In the genomic region with DNA sequence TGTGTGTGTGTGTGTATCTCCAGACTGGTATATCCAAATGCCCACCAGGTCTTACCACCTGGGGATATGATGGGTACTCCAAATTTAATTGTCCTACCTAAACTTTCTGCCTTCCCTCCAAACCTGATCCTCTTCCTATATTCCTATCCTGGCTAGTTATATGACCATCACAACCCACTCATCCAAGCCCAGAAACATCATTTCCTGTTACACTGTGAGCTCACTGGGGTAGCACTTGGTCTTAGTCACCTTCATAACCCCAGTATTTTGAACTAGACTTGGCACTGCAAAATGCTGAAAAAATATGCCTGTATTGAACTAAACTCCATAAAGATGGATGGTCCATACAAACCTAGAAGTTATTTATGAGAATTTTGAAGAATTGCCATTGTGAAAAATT, we compare ENCODE assay signal across 25 cellular contexts.
"Had no signal": no experiment of that assay in that cellular context is flagged by ENCODE, and none has a peak within 500 bp of the region (broad histone marks: within the 10 kb centered on the region; RNA-seq: fewer than 3 reads in every experiment).

No MANE protein-coding gene starts in this region.

- H3K36me3 ChIP-seq: heart right ventricle, left lung, transverse colon had no signal

- H3K9me3 ChIP-seq: testis, transverse colon had no signal

- ATAC-seq: heart right ventricle; left lung; sciatic nerve; stimulated activated naive CD8-positive, alpha-beta T cell treated with anti-CD3 and anti-CD28 coated beads, Interleukin-15, Interleukin-2, amounts not matched to agents 100 U/mL and 50 U/mL, for 24 hours; T-helper 17 cell had no signal

- H3K27ac ChIP-seq: heart right ventricle, left lung, skin epidermis, testis, transverse colon had no signal

- H3K27me3 ChIP-seq: heart right ventricle, left lung, testis, transverse colon had no signal

- H3K4me1 ChIP-seq: left lung, testis, transverse colon had no signal

- DNase-seq: activated CD4-positive, alpha-beta memory T cell treated with anti-CD3 and anti-CD28 coated beads for 36 hours; activated CD4-positive, alpha-beta T cell treated with anti-CD3 and anti-CD28 coated beads, Interleukin-2, amount 10 ng/mL, durations not matched to agents 24 days and 14 days; activated CD4-positive, CD25-positive, alpha-beta regulatory T cell treated with anti-CD3 and anti-CD28 coated beads, Interleukin-2, amount 50 U/mL, for 72 hours; activated CD8-positive, alpha-beta memory T cell treated with anti-CD3 and anti-CD28 coated beads, Interleukin-2, amount 50 U/mL, for 4 hours; activated gamma-delta T cell treated with Interleukin-2 at 50 U/mL for 16 hours; activated naive CD4-positive, alpha-beta T cell treated with anti-CD3 and anti-CD28 coated beads, Interleukin-2, amount 50 U/mL, for 16 hours; activated T-cell treated with anti-CD3 and anti-CD28 coated beads, Interleukin-2, amount 50 U/mL, for 1 hour; amniotic stem cell; central memory CD4-positive, alpha-beta T cell; effector CD4-positive, alpha-beta T cell; foreskin melanocyte; heart right ventricle; kidney glomerular epithelial cell; left lung; retina; stimulated activated CD4-positive, alpha-beta T cell treated with anti-CD3 and anti-CD28 coated beads, Interleukin-12 subunit alpha, Interleukin-12 subunit beta, amount 100 ng/mL, for 4 hours; stimulated activated CD4-positive, alpha-beta T cell treated with anti-CD3 and anti-CD28 coated beads, Interleukin-4, amount 100 ng/mL, for 1 hour; stimulated activated naive CD8-positive, alpha-beta T cell treated with anti-CD3 and anti-CD28 coated beads, Interleukin-15, Interleukin-2, amounts not matched to agents 100 U/mL and 50 U/mL, for 24 hours; T-helper 17 cell; T1000; testis; transverse colon had no signal

- H3K4me3 ChIP-seq: heart right ventricle, left lung, lung, skin epidermis, testis, transverse colon had no signal
